Comparison of ENCODE assay signal across 1 cellular context in genomic region chr1:2107586-2108212, GRCh38.
TF ChIP-seq lines count a peak whose summit lies in the region.

No MANE protein-coding gene starts in this region.

TF ChIP-seq in H1, 55 proteins besides CTCF, POLR2A, EP300 and RAD21:
- TF ChIP-seq TBP (IDR thresholded peaks at IDR 0.05; ENCODE audit: low read depth, low read length) (no peak), GABPA (IDR thresholded peaks at IDR 0.05; ENCODE audit: borderline replicate concordance, insufficient read depth, low read length) (no peak), NANOG (IDR thresholded peaks at IDR 0.05; ENCODE audit: insufficient read depth, low read depth, low read length, poor library complexity, severe bottlenecking) (no peak)
